Comparison of ENCODE assay signal across 9 cellular contexts in the genomic region with DNA sequence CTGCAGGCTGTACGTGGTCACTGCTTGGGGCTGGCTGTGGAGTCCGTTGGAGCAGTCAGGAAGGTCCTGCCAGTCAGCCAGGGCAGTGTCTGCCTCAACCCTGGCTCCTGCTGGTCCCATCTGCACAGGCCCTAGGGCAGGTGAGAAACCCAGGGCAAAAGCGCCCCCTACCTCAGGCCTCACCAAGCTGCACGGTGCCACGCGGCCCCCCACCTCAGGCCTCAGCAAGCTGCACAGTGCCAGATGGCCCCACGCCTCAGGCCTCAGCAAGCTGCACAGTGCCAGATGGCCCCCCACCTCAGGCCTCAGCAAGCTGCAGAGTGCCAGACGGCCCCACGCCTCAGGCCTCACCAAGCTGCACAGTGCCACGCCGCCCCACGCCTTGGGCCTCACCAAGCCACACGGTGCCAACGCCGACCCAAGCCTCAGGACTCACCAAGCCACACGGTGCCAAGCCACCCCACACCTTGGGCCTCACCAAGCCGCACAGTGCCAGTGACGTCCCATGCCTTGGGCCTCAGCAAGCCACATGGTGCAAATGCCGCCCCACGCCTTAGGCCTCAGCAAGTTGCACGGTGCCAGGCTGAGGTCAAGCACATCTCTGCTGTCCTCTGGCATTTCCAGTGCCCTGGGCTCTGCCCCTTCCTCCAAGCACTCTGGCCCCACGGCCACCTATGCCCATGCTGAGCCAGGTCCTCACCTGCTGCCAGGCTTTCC. TPM values are rescaled to one million over a fixed set of nuclear protein-coding genes. Genes with fewer than 3 reads are reported as not detected.
DNase-seq lines count a peak whose midpoint lies in the region; ATAC-seq and TF ChIP-seq lines count a peak whose summit lies in the region.
"Had no signal": no experiment of that assay in that cellular context is flagged by ENCODE, and none has a peak within 500 bp of the region (broad histone marks: within the 10 kb centered on the region; RNA-seq: fewer than 3 reads in every experiment).

No MANE protein-coding gene starts in this region.

- DNase-seq in ELF-1 (ENCODE audit: low read depth, low spot score) (peak; percentile 48), NCI-H1694 (lab: John Stamatoyannopoulos, UW) (peak; percentile 89), lower lobe of right lung (no peak), NCI-H226 (no peak)
- DNase-seq in activated T-cell treated with anti-CD3 and anti-CD28 coated beads, Interleukin-2, amount 50 U/mL, for 48 hours = peak; percentile 51 to 60
- DNase-seq: NCI-H2107 had no signal

- H3K36me3 ChIP-seq in lower lobe of right lung = peaks cover 84% of the 10 kb centered on the region

- peaks cover 73% of the 10 kb centered on the region for H3K4me1 ChIP-seq in lower lobe of right lung

- H3K9me3 ChIP-seq in lower lobe of right lung = no peaks in the 10 kb centered on the region

- TF ChIP-seq CTCF in lower lobe of right lung (IDR thresholded peaks at IDR 0.05) = peak; percentile 12

- H3K27me3 ChIP-seq in lower lobe of right lung (ENCODE audit: low read depth) = no peaks in the 10 kb centered on the region

- H3K27ac ChIP-seq in lower lobe of right lung = peak overlapping the region; percentile 8

- peak in 1 of 2 donors; percentile 2 for ATAC-seq in lower lobe of right lung
- no peak for ATAC-seq in HG02981 (IDR thresholded peaks at IDR 0.05; ENCODE audit: unreplicated experiment)
- ATAC-seq in HG02763 (IDR thresholded peaks at IDR 0.05; ENCODE audit: unreplicated experiment) = no peak
- no peak for ATAC-seq in HG02970 (IDR thresholded peaks at IDR 0.05; ENCODE audit: low FRiP score, unreplicated experiment)

- H3K4me3 ChIP-seq in lower lobe of right lung = peak overlapping the region; percentile 73

- intact Hi-C loops in lower lobe of right lung (cut with DNase I) = no loop called here

RNA-seq across cellular contexts. Expression of a gene that starts 5.5 kb away (rescaled TPM):
- 63.1 TPM for total RNA-seq in lower lobe of right lung

RNA-seq across cellular contexts. Expression of a gene that starts 45.8 kb away (rescaled TPM):
- 27.5 TPM for total RNA-seq in lower lobe of right lung

RNA-seq across cellular contexts. Expression of a gene that starts 50.2 kb away (rescaled TPM):
- total RNA-seq in lower lobe of right lung = not detected

Comparison
In these comparisons a context has a peak if more than half of its experiments do, and no peak if none do; other contexts are left out.
1. DNase-seq: peak in ELF-1 (single experiment), NCI-H1694 (single experiment) and activated T-cell treated with anti-CD3 and anti-CD28 coated beads, Interleukin-2, amount 50 U/mL, for 48 hours (2 of 2); none in lower lobe of right lung (single experiment) and NCI-H226 (single experiment).